In the genomic region with DNA sequence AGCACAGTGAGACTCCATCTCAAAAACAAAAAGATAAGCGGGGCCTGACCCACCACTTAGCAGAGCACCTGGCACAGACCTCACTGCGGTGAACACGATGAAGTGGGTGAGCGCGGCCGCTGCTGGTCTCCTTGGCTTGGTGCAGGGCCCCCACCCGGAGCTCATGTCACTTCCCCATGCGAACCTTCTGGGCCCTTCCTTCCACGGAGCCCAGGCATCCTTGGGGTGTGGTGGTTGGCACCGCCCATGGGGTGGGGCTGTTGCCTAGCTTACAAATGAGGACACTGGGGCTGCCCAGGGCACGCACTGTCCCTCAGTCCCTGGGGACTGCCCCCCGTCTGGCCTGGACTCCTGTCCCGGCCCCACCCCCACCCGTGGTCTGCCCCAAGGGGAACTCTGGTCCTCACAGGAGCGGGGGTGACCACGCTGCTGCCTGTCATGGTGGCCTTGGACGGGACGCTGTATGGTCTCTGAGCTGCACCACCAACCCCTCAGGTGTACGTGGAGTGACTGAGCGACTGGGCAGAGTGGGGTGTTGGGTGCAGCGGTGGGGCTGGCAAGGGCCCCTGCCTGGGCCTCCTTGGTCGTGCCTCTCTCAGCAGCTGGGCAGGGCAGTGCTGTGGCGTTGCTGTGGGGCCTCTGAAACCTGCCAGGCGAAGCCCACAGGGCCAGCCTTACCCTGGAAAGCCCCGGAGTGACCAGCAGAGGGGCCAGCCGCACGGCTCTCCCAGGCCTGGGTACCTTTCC, we compare ENCODE assay signal across 12 cellular contexts. TPM values are rescaled to one million over a fixed set of nuclear protein-coding genes. Genes with fewer than 3 reads are reported as not detected.
DNase-seq lines count a peak whose midpoint lies in the region; ATAC-seq and TF ChIP-seq lines count a peak whose summit lies in the region.
"Had no signal": no experiment of that assay in that cellular context is flagged by ENCODE, and none has a peak within 500 bp of the region (broad histone marks: within the 10 kb centered on the region; RNA-seq: fewer than 3 reads in every experiment).

No MANE protein-coding gene starts in this region.

- H3K18ac ChIP-seq in H9 (ENCODE audit: insufficient read length, low read depth, low read length), result no peak overlapping the region

- no peak overlapping the region; the same call in 1 of the 2 replicates for H3K14ac ChIP-seq in H9 (ENCODE audit: insufficient read depth, low read length)

- CTCF ChIA-PET in A673 (lab: Charles Lee), result no interaction called here
- CTCF ChIA-PET in naive thymus-derived CD4-positive, alpha-beta T cell (lab: Charles Lee), result no interaction called here

- ATAC-seq in naive thymus-derived CD4-positive, alpha-beta T cell, result peak; percentile 63
- ATAC-seq in HG02870 (IDR thresholded peaks at IDR 0.05; ENCODE audit: unreplicated experiment), result no peak

- H2BK12ac ChIP-seq in H9 (ENCODE audit: insufficient read length, low read depth, low read length), result no peak overlapping the region

- H2BK15ac ChIP-seq in H9 (ENCODE audit: low read depth, low read length), result no peak overlapping the region

- no peaks in the 10 kb centered on the region for H3K9me3 Mint-ChIP-seq in dendritic cell treated with granulocyte-macrophage colony-stimulating factor and Interleukin-4, amounts not matched to agents 40 ng/mL and 50 ng/mL, for 4 days
- H3K9me3 Mint-ChIP-seq in naive thymus-derived CD4-positive, alpha-beta T cell, result peaks cover 0 to 2% (median 0%) of the 10 kb centered on the region in 11 donors
- no peaks in the 10 kb centered on the region for H3K9me3 Mint-ChIP-seq in H9

- H3K36me3 Mint-ChIP-seq in dendritic cell treated with granulocyte-macrophage colony-stimulating factor and Interleukin-4, amounts not matched to agents 40 ng/mL and 50 ng/mL, for 4 days (ENCODE audit: low read depth), result peaks cover 47% of the 10 kb centered on the region
- no peaks in the 10 kb centered on the region for H3K36me3 Mint-ChIP-seq in naive thymus-derived CD4-positive, alpha-beta T cell
- H3K36me3 Mint-ChIP-seq in H9 (ENCODE audit: insufficient read depth in 1 of 3, low read depth in 3 of 3), result no peaks in the 10 kb centered on the region

- no TSS peak for BruUV-seq in A673 (replicated peaks; lab: Mats Ljungman, UMichigan)

- WGBS in H9 (ENCODE audit: extremely low coverage, insufficient read length, low lambda C conversion rate), result no CpG with 5 or more reads among the region's 27 CpGs

- H3K4me1 Mint-ChIP-seq in dendritic cell treated with granulocyte-macrophage colony-stimulating factor and Interleukin-4, amounts not matched to agents 40 ng/mL and 50 ng/mL, for 4 days (ENCODE audit: low read depth), result peaks cover 84% of the 10 kb centered on the region
- H3K4me1 Mint-ChIP-seq in naive thymus-derived CD4-positive, alpha-beta T cell, result peaks cover 30 to 66% (median 49%) of the 10 kb centered on the region in 7 donors
- peaks cover 20 to 38% of the 10 kb centered on the region in 2 experiments for H3K4me1 Mint-ChIP-seq in H9

- H3K27me3 Mint-ChIP-seq in dendritic cell treated with granulocyte-macrophage colony-stimulating factor and Interleukin-4, amounts not matched to agents 40 ng/mL and 50 ng/mL, for 4 days, result peaks cover 12% of the 10 kb centered on the region
- H3K27me3 Mint-ChIP-seq in naive thymus-derived CD4-positive, alpha-beta T cell, result no peaks in the 10 kb centered on the region
- no peaks in the 10 kb centered on the region; the same call in 1 of the 2 replicates for H3K27me3 Mint-ChIP-seq in H9 (ENCODE audit: low read depth)

- H3K9me3 ChIP-seq in A673 (ENCODE audit: low read depth, low read length, poor library complexity, severe bottlenecking) (no peaks in the 10 kb centered on the region), H9 (ENCODE audit: control insufficient read depth, low read depth, low read length) (no peaks in the 10 kb centered on the region)
- H3K9me3 ChIP-seq in naive thymus-derived CD4-positive, alpha-beta T cell (ENCODE audit: control insufficient read depth in 2 of 3, low read length in 3 of 3), result no peaks in the 10 kb centered on the region
- H3K9me3 ChIP-seq: BE2C had no signal

- no peak overlapping the region for H4K91ac ChIP-seq in H9 (ENCODE audit: insufficient read length, low read depth, low read length)

- H3K79me1 ChIP-seq in H9 (ENCODE audit: insufficient read depth, low read depth, low read length, poor library complexity, severe bottlenecking), result peaks cover 9% of the 10 kb centered on the region

- peak overlapping the region; percentile 51 for H3K4me3 Mint-ChIP-seq in dendritic cell treated with granulocyte-macrophage colony-stimulating factor and Interleukin-4, amounts not matched to agents 40 ng/mL and 50 ng/mL, for 4 days
- H3K4me3 Mint-ChIP-seq in naive thymus-derived CD4-positive, alpha-beta T cell, result peak overlapping the region in 7 of 10 donors; percentile 7 to 77 (median 41)
- no peak overlapping the region for H3K4me3 Mint-ChIP-seq in H9

- intact Hi-C loops in A673 (cut with micrococcal nuclease; ENCODE audit: unreplicated experiment), result no loop called here
- intact Hi-C loops in dendritic cell treated with granulocyte-macrophage colony-stimulating factor and Interleukin-4, amounts not matched to agents 40 ng/mL and 50 ng/mL, for 4 days (cut with micrococcal nuclease), result loop anchor here (1.0 to 5.0 kb wide), 2 partner anchors 15 to 88 kb away; a partner anchor contains a TSS
- intact Hi-C loops in naive thymus-derived CD4-positive, alpha-beta T cell (cut with micrococcal nuclease), result no loop called here

- no peak overlapping the region for H3K4me2 ChIP-seq in H9 (ENCODE audit: insufficient read depth, insufficient read length, low read length)

- TF ChIP-seq CTCF in A673 (conservative IDR thresholded peaks at IDR 0.05; ENCODE audit: low read depth, low read length) (no peak), H9 (conservative IDR thresholded peaks at IDR 0.05) (no peak)

- peaks cover 5% of the 10 kb centered on the region for H3K36me3 ChIP-seq in A673 (ENCODE audit: insufficient read depth, low read length, poor library complexity, severe bottlenecking)
- peaks cover 0 to 27% (median 0%) of the 10 kb centered on the region in 3 experiments for H3K36me3 ChIP-seq in naive thymus-derived CD4-positive, alpha-beta T cell (ENCODE audit: control insufficient read depth in 2 of 3, insufficient read depth in 3 of 3, low read length in 3 of 3)

- POLR2A ChIA-PET in A673 (lab: Charles Lee; ENCODE audit: low non-redundant PET), result no interaction called here
- POLR2A ChIA-PET in naive thymus-derived CD4-positive, alpha-beta T cell (lab: Charles Lee), result interaction anchor here (0.6 to 0.7 kb wide), 2 partner anchors 44 to 46 kb away, joined by 3 to 4 read pairs; no protein-coding TSS in a partner anchor

- H3K4ac ChIP-seq in H9 (ENCODE audit: low read depth, low read length), result no peak overlapping the region

- H2AK5ac ChIP-seq in H9 (ENCODE audit: insufficient read length, low read length), result no peak overlapping the region

- H2BK120ac ChIP-seq in H9 (ENCODE audit: low read depth, low read length, poor library complexity, severe bottlenecking), result no peak overlapping the region

- no peak overlapping the region for H3K4me3 ChIP-seq in A673 (ENCODE audit: low read depth, low read length, poor library complexity, severe bottlenecking)
- H3K4me3 ChIP-seq in naive thymus-derived CD4-positive, alpha-beta T cell (ENCODE audit: low read length), result no peak overlapping the region

- H3T11ph ChIP-seq in H9 (ENCODE audit: low read length), result no peak overlapping the region

- H4K8ac ChIP-seq in H9 (replicated peaks; ENCODE audit: insufficient read length, low read depth, low read length), result no peak overlapping the region

- no peaks in the 10 kb centered on the region for H3K23me2 ChIP-seq in H9 (ENCODE audit: insufficient read length, low read depth, low read length, poor library complexity, severe bottlenecking)

- no peak overlapping the region for H2BK5ac ChIP-seq in H9 (ENCODE audit: insufficient read length, low read length)

- H2AFZ ChIP-seq in H9 (ENCODE audit: low read length), result no peak overlapping the region

- no peaks in the 10 kb centered on the region for H3K27me3 ChIP-seq in A673 (replicated peaks; ENCODE audit: insufficient read depth, low read depth, low read length, poor library complexity)
- H3K27me3 ChIP-seq in naive thymus-derived CD4-positive, alpha-beta T cell (ENCODE audit: control insufficient read depth in 2 of 2, insufficient read depth in 2 of 2, low read length in 2 of 2), result no peaks in the 10 kb centered on the region
- no peaks in the 10 kb centered on the region for H3K27me3 ChIP-seq in H9 (ENCODE audit: insufficient read depth, low read length)
- H3K27me3 ChIP-seq: BE2C had no signal

- no peak for DNase-seq in A673 (ENCODE audit: low spot score)
- DNase-seq in NOMO-1 treated with dmso at 0.1 percent for 144 hours (lab: John Stamatoyannopoulos, UW; ENCODE audit: unreplicated experiment), result peak; percentile 43
- DNase-seq in naive thymus-derived CD4-positive, alpha-beta T cell, result no peak
- DNase-seq in COR-L47 (lab: John Stamatoyannopoulos, UW), result no peak
- DNase-seq in H9, result no peak
- no peak for DNase-seq in AG08396 (ENCODE audit: low spot score)
- DNase-seq: activated gamma-delta T cell, BE2C, GOT3, hippocampal formation had no signal

- no peak overlapping the region for H3K9ac ChIP-seq in H9 (ENCODE audit: extremely low read depth, insufficient read length, low read length)

- no peak overlapping the region for H2BK20ac ChIP-seq in H9 (ENCODE audit: low read depth, low read length, poor library complexity, severe bottlenecking)

- H3K23ac ChIP-seq in H9 (ENCODE audit: insufficient read length, low read depth, low read length), result no peak overlapping the region

- no peak overlapping the region for H3K56ac ChIP-seq in H9 (ENCODE audit: insufficient read length, low read depth, low read length)

- peaks cover 2% of the 10 kb centered on the region for H4K20me1 ChIP-seq in H9 (ENCODE audit: control insufficient read depth, insufficient read depth, insufficient read length)

- peak overlapping the region; percentile 90 for H3K27ac ChIP-seq in A673 (ENCODE audit: low read depth, low read length, poor library complexity, severe bottlenecking)
- H3K27ac ChIP-seq in naive thymus-derived CD4-positive, alpha-beta T cell (ENCODE audit: low read depth, low read length), result peak overlapping the region; percentile 73
- H3K27ac ChIP-seq in H9 (ENCODE audit: insufficient read length, low read depth, low read length), result no peak overlapping the region

- H4K5ac ChIP-seq in H9 (ENCODE audit: insufficient read length, low read depth, low read length), result no peak overlapping the region

- peak overlapping the region; percentile 88 for H3K27ac Mint-ChIP-seq in dendritic cell treated with granulocyte-macrophage colony-stimulating factor and Interleukin-4, amounts not matched to agents 40 ng/mL and 50 ng/mL, for 4 days
- H3K27ac Mint-ChIP-seq in naive thymus-derived CD4-positive, alpha-beta T cell, result peak overlapping the region in 6 of 9 donors; percentile 33 to 90 (median 87)
- no peak overlapping the region for H3K27ac Mint-ChIP-seq in H9

- peaks cover 6% of the 10 kb centered on the region; the same call in 1 of the 2 replicates for H3K79me2 ChIP-seq in H9 (ENCODE audit: insufficient read depth, low read length)

- peaks cover 40% of the 10 kb centered on the region for H3K4me1 ChIP-seq in A673 (ENCODE audit: insufficient read depth, low read length, poor library complexity, severe bottlenecking)
- H3K4me1 ChIP-seq in naive thymus-derived CD4-positive, alpha-beta T cell (ENCODE audit: control insufficient read depth in 2 of 2, insufficient read depth in 2 of 2, low read length in 2 of 2), result peaks cover 10 to 34% of the 10 kb centered on the region in 2 donors
- peaks cover 4% of the 10 kb centered on the region; the same call in 1 of the 2 replicates for H3K4me1 ChIP-seq in H9 (ENCODE audit: insufficient read depth, low read length)

RNA-seq across cellular contexts. Expression of a gene that starts 15.3 kb away (rescaled TPM):
- total RNA-seq in A673 (2021) (111 and 130 TPM in 2 replicates), H9 (2021) (90.8 and 92.3 TPM in 2 replicates)
- total RNA-seq in naive thymus-derived CD4-positive, alpha-beta T cell, result 100 to 1,000 TPM in 2 of 5 experiments, 10 to 100 TPM in 3; 56.3 to 105 (median 93.0) TPM
- under 1 TPM; 0.77 to 0.92 TPM for polyA plus RNA-seq in naive thymus-derived CD4-positive, alpha-beta T cell

Comparison
In these comparisons a context has a peak if more than half of its experiments do, and no peak if none do; other contexts are left out.
1. H3K27ac Mint-ChIP-seq: peak in dendritic cell treated with granulocyte-macrophage colony-stimulating factor and Interleukin-4, amounts not matched to agents 40 ng/mL and 50 ng/mL, for 4 days (single experiment) and naive thymus-derived CD4-positive, alpha-beta T cell (6 of 9); none in H9 (0 of 3).
2. H3K4me3 Mint-ChIP-seq: peak in dendritic cell treated with granulocyte-macrophage colony-stimulating factor and Interleukin-4, amounts not matched to agents 40 ng/mL and 50 ng/mL, for 4 days (single experiment) and naive thymus-derived CD4-positive, alpha-beta T cell (7 of 10); none in H9 (0 of 2).